In genomic region chr4:1713003-1713397, GRCh38 we compare ENCODE assay signal across 1 cellular context.
TF ChIP-seq lines count a peak whose summit lies in the region.

No MANE protein-coding gene starts in this region.

TF ChIP-seq in HEK293, 187 proteins besides CTCF, POLR2A, EP300 and RAD21 (continued from another document):
- TF ChIP-seq, protein P1, sequence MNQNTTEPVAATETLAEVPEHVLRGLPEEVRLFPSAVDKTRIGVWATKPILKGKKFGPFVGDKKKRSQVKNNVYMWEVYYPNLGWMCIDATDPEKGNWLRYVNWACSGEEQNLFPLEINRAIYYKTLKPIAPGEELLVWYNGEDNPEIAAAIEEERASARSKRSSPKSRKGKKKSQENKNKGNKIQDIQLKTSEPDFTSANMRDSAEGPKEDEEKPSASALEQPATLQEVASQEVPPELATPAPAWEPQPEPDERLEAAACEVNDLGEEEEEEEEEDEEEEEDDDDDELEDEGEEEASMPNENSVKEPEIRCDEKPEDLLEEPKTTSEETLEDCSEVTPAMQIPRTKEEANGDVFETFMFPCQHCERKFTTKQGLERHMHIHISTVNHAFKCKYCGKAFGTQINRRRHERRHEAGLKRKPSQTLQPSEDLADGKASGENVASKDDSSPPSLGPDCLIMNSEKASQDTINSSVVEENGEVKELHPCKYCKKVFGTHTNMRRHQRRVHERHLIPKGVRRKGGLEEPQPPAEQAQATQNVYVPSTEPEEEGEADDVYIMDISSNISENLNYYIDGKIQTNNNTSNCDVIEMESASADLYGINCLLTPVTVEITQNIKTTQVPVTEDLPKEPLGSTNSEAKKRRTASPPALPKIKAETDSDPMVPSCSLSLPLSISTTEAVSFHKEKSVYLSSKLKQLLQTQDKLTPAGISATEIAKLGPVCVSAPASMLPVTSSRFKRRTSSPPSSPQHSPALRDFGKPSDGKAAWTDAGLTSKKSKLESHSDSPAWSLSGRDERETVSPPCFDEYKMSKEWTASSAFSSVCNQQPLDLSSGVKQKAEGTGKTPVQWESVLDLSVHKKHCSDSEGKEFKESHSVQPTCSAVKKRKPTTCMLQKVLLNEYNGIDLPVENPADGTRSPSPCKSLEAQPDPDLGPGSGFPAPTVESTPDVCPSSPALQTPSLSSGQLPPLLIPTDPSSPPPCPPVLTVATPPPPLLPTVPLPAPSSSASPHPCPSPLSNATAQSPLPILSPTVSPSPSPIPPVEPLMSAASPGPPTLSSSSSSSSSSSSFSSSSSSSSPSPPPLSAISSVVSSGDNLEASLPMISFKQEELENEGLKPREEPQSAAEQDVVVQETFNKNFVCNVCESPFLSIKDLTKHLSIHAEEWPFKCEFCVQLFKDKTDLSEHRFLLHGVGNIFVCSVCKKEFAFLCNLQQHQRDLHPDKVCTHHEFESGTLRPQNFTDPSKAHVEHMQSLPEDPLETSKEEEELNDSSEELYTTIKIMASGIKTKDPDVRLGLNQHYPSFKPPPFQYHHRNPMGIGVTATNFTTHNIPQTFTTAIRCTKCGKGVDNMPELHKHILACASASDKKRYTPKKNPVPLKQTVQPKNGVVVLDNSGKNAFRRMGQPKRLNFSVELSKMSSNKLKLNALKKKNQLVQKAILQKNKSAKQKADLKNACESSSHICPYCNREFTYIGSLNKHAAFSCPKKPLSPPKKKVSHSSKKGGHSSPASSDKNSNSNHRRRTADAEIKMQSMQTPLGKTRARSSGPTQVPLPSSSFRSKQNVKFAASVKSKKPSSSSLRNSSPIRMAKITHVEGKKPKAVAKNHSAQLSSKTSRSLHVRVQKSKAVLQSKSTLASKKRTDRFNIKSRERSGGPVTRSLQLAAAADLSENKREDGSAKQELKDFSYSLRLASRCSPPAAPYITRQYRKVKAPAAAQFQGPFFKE (tag by site-specific recombination; IDR thresholded peaks at IDR 0.05; ENCODE audit: borderline replicate concordance): 0 out of 2 replicates have a peak, but pooled peaks have one; percentile 49
- peak; percentile 43; the same call in 1 of the 2 replicates for TF ChIP-seq ZNF600 (tag by site-specific recombination; IDR thresholded peaks at IDR 0.05)
- TF ChIP-seq ZBTB20 (tag by site-specific recombination; IDR thresholded peaks at IDR 0.05): 0 out of 2 replicates have a peak, but pooled peaks have one; percentile 14
- 0 out of 2 replicates have a peak, but pooled peaks have one; percentile 52 for TF ChIP-seq ZBTB21 (tag by site-specific recombination; IDR thresholded peaks at IDR 0.05)
- TF ChIP-seq ZBTB11 (tag by site-specific recombination; conservative IDR thresholded peaks at IDR 0.05; ENCODE audit: low read depth): peak; percentile 48
- TF ChIP-seq ZNF398 (tag by site-specific recombination; IDR thresholded peaks at IDR 0.05): no peak
- TF ChIP-seq ZBTB8A (tag by site-specific recombination; IDR thresholded peaks at IDR 0.05): no peak
- no peak for TF ChIP-seq ZNF18 (tag by site-specific recombination; IDR thresholded peaks at IDR 0.05)
- TF ChIP-seq ZBTB44 (tag by site-specific recombination; IDR thresholded peaks at IDR 0.05): no peak
